Comparison of ENCODE assay signal across 9 cellular contexts in the genomic region with DNA sequence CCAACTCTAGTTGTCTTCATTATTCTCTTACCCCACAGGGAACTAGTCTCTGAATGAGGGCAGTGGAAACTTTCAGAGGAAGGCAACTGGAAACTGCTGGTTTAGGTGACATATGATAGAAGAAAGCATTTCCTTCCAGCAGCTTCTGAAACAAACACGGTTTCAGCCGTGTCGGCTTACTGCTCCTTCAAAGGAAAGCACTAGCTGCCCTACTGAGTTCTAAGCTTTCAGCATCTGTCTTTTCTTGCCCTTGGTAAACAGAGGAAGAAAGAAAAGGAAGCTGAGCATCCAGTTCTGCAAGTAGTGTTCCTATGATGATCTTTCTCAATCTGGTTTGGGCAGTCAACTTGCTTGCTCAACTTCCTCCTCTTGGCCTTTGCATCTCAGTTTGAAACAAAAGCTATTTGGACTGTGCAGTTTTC.
DNase-seq lines count a peak whose midpoint lies in the region; ATAC-seq and TF ChIP-seq lines count a peak whose summit lies in the region.
"Had no signal": no experiment of that assay in that cellular context is flagged by ENCODE, and none has a peak within 500 bp of the region (broad histone marks: within the 10 kb centered on the region; RNA-seq: fewer than 3 reads in every experiment).

No MANE protein-coding gene starts in this region.

- no peaks in the 10 kb centered on the region for H3K9me3 ChIP-seq in CD8-positive, alpha-beta memory T cell (ENCODE audit: low read length)
- no peaks in the 10 kb centered on the region for H3K9me3 ChIP-seq in MM.1S (replicated peaks; ENCODE audit: insufficient read depth, low read length)
- H3K9me3 ChIP-seq: ovary had no signal

- no peaks in the 10 kb centered on the region for H3K79me2 ChIP-seq in MM.1S (ENCODE audit: low read length)

- H3K27ac Mint-ChIP-seq in CD8-positive, alpha-beta memory T cell = peak overlapping the region; percentile 26 to 96 (median 86)
- peak overlapping the region; percentile 75 for H3K27ac Mint-ChIP-seq in activated naive CD8-positive, alpha-beta T cell treated with anti-CD3 and anti-CD28 coated beads, Interleukin-2, amount 10 ng/mL, durations not matched to agents 7 days and 5 days
- peak overlapping the region; percentile 50 to 87 for H3K27ac Mint-ChIP-seq in natural killer cell treated with Interleukin-12 subunit alpha and Interleukin-12 subunit beta and Interleukin-15 and Interleukin-18, amount 100 ng/mL, for 72 hours

- H3K36me3 ChIP-seq in CD8-positive, alpha-beta memory T cell (ENCODE audit: insufficient read depth, low read length) = no peaks in the 10 kb centered on the region
- H3K36me3 ChIP-seq in MM.1S (replicated peaks; ENCODE audit: insufficient read depth, low read length) = no peaks in the 10 kb centered on the region
- H3K36me3 ChIP-seq: ovary had no signal

- peaks cover 22 to 31% (median 25%) of the 10 kb centered on the region in 3 donors for H3K4me1 Mint-ChIP-seq in CD8-positive, alpha-beta memory T cell
- peaks cover 8% of the 10 kb centered on the region for H3K4me1 Mint-ChIP-seq in activated naive CD8-positive, alpha-beta T cell treated with anti-CD3 and anti-CD28 coated beads, Interleukin-2, amount 10 ng/mL, durations not matched to agents 7 days and 5 days
- peaks cover 18 to 21% of the 10 kb centered on the region in 2 donors for H3K4me1 Mint-ChIP-seq in natural killer cell treated with Interleukin-12 subunit alpha and Interleukin-12 subunit beta and Interleukin-15 and Interleukin-18, amount 100 ng/mL, for 72 hours (ENCODE audit: low read depth in 2 of 2)

- peaks cover 16% of the 10 kb centered on the region for H3F3A ChIP-seq in MM.1S (ENCODE audit: insufficient read depth, low read length)

- peaks cover 16% of the 10 kb centered on the region for H3K4me1 ChIP-seq in CD8-positive, alpha-beta memory T cell (ENCODE audit: insufficient read depth, low read length)
- peaks cover 19% of the 10 kb centered on the region for H3K4me1 ChIP-seq in MM.1S (ENCODE audit: low read length)

- ATAC-seq in activated naive CD8-positive, alpha-beta T cell treated with anti-CD3 and anti-CD28 coated beads, Interleukin-2, amount 10 ng/mL, durations not matched to agents 7 days and 5 days (ENCODE audit: low read depth) = peak; percentile 81
- ATAC-seq in natural killer cell treated with Interleukin-12 subunit alpha and Interleukin-12 subunit beta and Interleukin-15 and Interleukin-18, amount 100 ng/mL, for 72 hours = peak; percentile 31 to 61
- no peak for ATAC-seq in HG03565 (IDR thresholded peaks at IDR 0.05; ENCODE audit: unreplicated experiment)
- ATAC-seq in GM19324 (IDR thresholded peaks at IDR 0.05; ENCODE audit: low FRiP score, unreplicated experiment) = no peak

- H3K27me3 ChIP-seq in CD8-positive, alpha-beta memory T cell (ENCODE audit: insufficient read depth, low read length, poor library complexity, severe bottlenecking) = no peaks in the 10 kb centered on the region
- no peaks in the 10 kb centered on the region for H3K27me3 ChIP-seq in MM.1S (replicated peaks; ENCODE audit: insufficient read depth, low read length)
- H3K27me3 ChIP-seq: ovary had no signal

- no peaks in the 10 kb centered on the region for H4K20me1 ChIP-seq in MM.1S (ENCODE audit: insufficient read depth, low read length)

- no peaks in the 10 kb centered on the region for H3K9me2 ChIP-seq in MM.1S (replicated peaks; ENCODE audit: insufficient read depth, low read length)

- H3K36me3 Mint-ChIP-seq in CD8-positive, alpha-beta memory T cell = no peaks in the 10 kb centered on the region
- H3K36me3 Mint-ChIP-seq in activated naive CD8-positive, alpha-beta T cell treated with anti-CD3 and anti-CD28 coated beads, Interleukin-2, amount 10 ng/mL, durations not matched to agents 7 days and 5 days = peaks cover 1% of the 10 kb centered on the region
- no peaks in the 10 kb centered on the region for H3K36me3 Mint-ChIP-seq in natural killer cell treated with Interleukin-12 subunit alpha and Interleukin-12 subunit beta and Interleukin-15 and Interleukin-18, amount 100 ng/mL, for 72 hours

- POLR2A ChIA-PET in CD8-positive, alpha-beta memory T cell (lab: Charles Lee) = interaction anchor here (0.6 to 1.0 kb wide), 2 partner anchors 20 to 126 kb away, joined by 4 read pairs; no protein-coding TSS in a partner anchor
- POLR2A ChIA-PET in activated naive CD8-positive, alpha-beta T cell treated with anti-CD3 and anti-CD28 coated beads, Interleukin-2, amount 10 ng/mL, durations not matched to agents 7 days and 5 days (lab: Charles Lee) = interaction anchor here (0.7 to 1.7 kb wide), 3 partner anchors 19 to 119 kb away, joined by 3 to 8 read pairs (median 3); no protein-coding TSS in a partner anchor

- CTCF ChIA-PET in CD8-positive, alpha-beta memory T cell (lab: Charles Lee) = interaction anchor here (0.9 to 1.8 kb wide), 3 partner anchors 11 to 203 kb away, joined by 3 to 5 read pairs (median 4); a partner anchor contains a TSS

- DNase-seq in CD8-positive, alpha-beta memory T cell = peak in 2 of 5 donors; percentile 17 to 21
- DNase-seq in MM.1S (peak; percentile 89), NCI-H146 treated with DMSO at 0.1 percent for 48 hours (lab: John Stamatoyannopoulos, UW; ENCODE audit: unreplicated experiment) (no peak), GM19240 (ENCODE audit: insufficient read length, low spot score) (no peak)
- no peak for DNase-seq in activated naive CD8-positive, alpha-beta T cell treated with anti-CD3 and anti-CD28 coated beads, Interleukin-2, amount 10 ng/mL, durations not matched to agents 7 days and 5 days
- DNase-seq in natural killer cell treated with Interleukin-12 subunit alpha and Interleukin-12 subunit beta and Interleukin-15 and Interleukin-18, amount 100 ng/mL, for 72 hours (ENCODE audit: low spot score) = no peak
- DNase-seq: ovary had no signal

- no peaks in the 10 kb centered on the region for H3K9me3 Mint-ChIP-seq in CD8-positive, alpha-beta memory T cell
- no peaks in the 10 kb centered on the region for H3K9me3 Mint-ChIP-seq in activated naive CD8-positive, alpha-beta T cell treated with anti-CD3 and anti-CD28 coated beads, Interleukin-2, amount 10 ng/mL, durations not matched to agents 7 days and 5 days
- no peaks in the 10 kb centered on the region for H3K9me3 Mint-ChIP-seq in natural killer cell treated with Interleukin-12 subunit alpha and Interleukin-12 subunit beta and Interleukin-15 and Interleukin-18, amount 100 ng/mL, for 72 hours

- H2AFZ ChIP-seq in MM.1S (ENCODE audit: low read length) = peak overlapping the region; percentile 17; the same call in 1 of the 2 replicates

- H3K9ac ChIP-seq in MM.1S (ENCODE audit: low read length) = no peak overlapping the region; the same call in 1 of the 2 replicates

- H3K4me3 Mint-ChIP-seq in CD8-positive, alpha-beta memory T cell = peak overlapping the region in 6 of 7 donors; percentile 13 to 51 (median 42)
- H3K4me3 Mint-ChIP-seq in activated naive CD8-positive, alpha-beta T cell treated with anti-CD3 and anti-CD28 coated beads, Interleukin-2, amount 10 ng/mL, durations not matched to agents 7 days and 5 days = peak overlapping the region; percentile 50
- H3K4me3 Mint-ChIP-seq in natural killer cell treated with Interleukin-12 subunit alpha and Interleukin-12 subunit beta and Interleukin-15 and Interleukin-18, amount 100 ng/mL, for 72 hours = peak overlapping the region; percentile 18

- H3K27ac ChIP-seq in CD8-positive, alpha-beta memory T cell (ENCODE audit: low read depth, low read length) = no peak overlapping the region
- peak overlapping the region; percentile 78 for H3K27ac ChIP-seq in MM.1S (ENCODE audit: low read length)
- H3K27ac ChIP-seq: ovary had no signal

- H3K4me3 ChIP-seq in CD8-positive, alpha-beta memory T cell (ENCODE audit: low read length) = no peak overlapping the region
- H3K4me3 ChIP-seq in MM.1S (ENCODE audit: low read length) = 0 out of 2 replicates have a peak overlapping the region, but pooled peaks have one; percentile 16
- H3K4me3 ChIP-seq: ovary had no signal

- no peak for TF ChIP-seq CTCF in MM.1S (IDR thresholded peaks at IDR 0.05; ENCODE audit: low read length)

- no peaks in the 10 kb centered on the region for H3K27me3 Mint-ChIP-seq in CD8-positive, alpha-beta memory T cell
- H3K27me3 Mint-ChIP-seq in activated naive CD8-positive, alpha-beta T cell treated with anti-CD3 and anti-CD28 coated beads, Interleukin-2, amount 10 ng/mL, durations not matched to agents 7 days and 5 days = no peaks in the 10 kb centered on the region
- no peaks in the 10 kb centered on the region for H3K27me3 Mint-ChIP-seq in natural killer cell treated with Interleukin-12 subunit alpha and Interleukin-12 subunit beta and Interleukin-15 and Interleukin-18, amount 100 ng/mL, for 72 hours

- H3K4me2 ChIP-seq in MM.1S (ENCODE audit: low read depth, low read length) = peak overlapping the region; percentile 62

Comparison
In these comparisons a context has a peak if more than half of its experiments do, and no peak if none do; other contexts are left out.
1. ATAC-seq: peak in activated naive CD8-positive, alpha-beta T cell treated with anti-CD3 and anti-CD28 coated beads, Interleukin-2, amount 10 ng/mL, durations not matched to agents 7 days and 5 days (single experiment) and natural killer cell treated with Interleukin-12 subunit alpha and Interleukin-12 subunit beta and Interleukin-15 and Interleukin-18, amount 100 ng/mL, for 72 hours (2 of 2); none in HG03565 (single experiment) and GM19324 (single experiment).
2. Peak in every context shown above with its lines, with median percentiles within 50 percentile points of each other: H3K27ac Mint-ChIP-seq and H3K4me3 Mint-ChIP-seq.